In genomic region chr20:35421322-35421721, GRCh38 we compare ENCODE assay signal across 2 cellular contexts.
TF ChIP-seq lines count a peak whose summit lies in the region.

No MANE protein-coding gene starts in this region.

TF ChIP-seq in HepG2, 621 proteins besides CTCF, POLR2A, EP300 and RAD21:
- TF ChIP-seq ELK4 (CRISPR knock-in tag; IDR thresholded peaks at IDR 0.05; ENCODE audit: borderline replicate concordance), result no peak
- 0 out of 2 replicates have a peak, but pooled peaks have one; percentile 4 for TF ChIP-seq CEBPG (CRISPR knock-in tag; IDR thresholded peaks at IDR 0.05)
- TF ChIP-seq MAFK (conservative IDR thresholded peaks at IDR 0.05 in 1 of 2, IDR thresholded peaks at IDR 0.05 in 1 of 2; ENCODE audit: low read length in 2 of 2), result 0 out of 4 replicates have a peak, but pooled peaks of 1 of the 2 experiments have one; percentile 4
- TF ChIP-seq CEBPB (IDR thresholded peaks at IDR 0.05; ENCODE audit: borderline replicate concordance, low read depth, low read length), result peak; percentile 54

TF ChIP-seq in H1, 55 proteins besides CTCF, POLR2A, EP300 and RAD21:
- TF ChIP-seq RFX5 (IDR thresholded peaks at IDR 0.05; ENCODE audit: borderline replicate concordance, low read depth, low read length), result no peak
- TF ChIP-seq CREB1 (IDR thresholded peaks at IDR 0.05), result no peak
- TF ChIP-seq KDM5A (IDR thresholded peaks at IDR 0.05; ENCODE audit: low read length), result no peak
- no peak for TF ChIP-seq SIN3A (conservative IDR thresholded peaks at IDR 0.05 in 1 of 2, IDR thresholded peaks at IDR 0.05 in 1 of 2; ENCODE audit: low read depth in 1 of 2, low read length in 2 of 2)
- TF ChIP-seq SP2 (IDR thresholded peaks at IDR 0.05; ENCODE audit: low read length), result no peak
- no peak for TF ChIP-seq SIX5 (IDR thresholded peaks at IDR 0.05; ENCODE audit: low read depth, low read length)
- peak; percentile 63 for TF ChIP-seq CEBPB (IDR thresholded peaks at IDR 0.05; ENCODE audit: low read depth, low read length)
